ENCODE assay signal across 1 cellular context in genomic region chr12:16238661-16239060, GRCh38.
TF ChIP-seq lines count a peak whose summit lies in the region.

No MANE protein-coding gene starts in this region.

TF ChIP-seq in GM12878, 131 proteins besides CTCF, POLR2A, EP300 and RAD21:
- no peak for TF ChIP-seq SKIL (IDR thresholded peaks at IDR 0.05; ENCODE audit: low read depth, poor library complexity, severe bottlenecking)
- TF ChIP-seq ATF7 (IDR thresholded peaks at IDR 0.05; ENCODE audit: low read depth) = 0 out of 2 replicates have a peak, but pooled peaks have one; percentile 27
- TF ChIP-seq E2F4 (IDR thresholded peaks at IDR 0.05; ENCODE audit: low read depth, low read length) = no peak
- no peak for TF ChIP-seq MTA2 (IDR thresholded peaks at IDR 0.05; ENCODE audit: low read depth)
- no peak for TF ChIP-seq CBX3 (IDR thresholded peaks at IDR 0.05; ENCODE audit: borderline replicate concordance, low read depth)
- TF ChIP-seq RAD51 (IDR thresholded peaks at IDR 0.05) = no peak
- TF ChIP-seq PAX8 (IDR thresholded peaks at IDR 0.05) = no peak
- no peak for TF ChIP-seq NBN (IDR thresholded peaks at IDR 0.05)
- no peak for TF ChIP-seq ESRRA (IDR thresholded peaks at IDR 0.05; ENCODE audit: low read length)
- TF ChIP-seq ATF2 (IDR thresholded peaks at IDR 0.05; ENCODE audit: low read length) = 0 out of 2 replicates have a peak, but pooled peaks have one; percentile 36
- TF ChIP-seq ZBTB33 (IDR thresholded peaks at IDR 0.05) = no peak
- TF ChIP-seq MYC (IDR thresholded peaks at IDR 0.05; ENCODE audit: insufficient read depth, insufficient read length, insufficient replicate concordance, low read length, severe bottlenecking) = no peak
- no peak for TF ChIP-seq ZNF687 (IDR thresholded peaks at IDR 0.05)
- no peak for TF ChIP-seq HDGF (IDR thresholded peaks at IDR 0.05)
- TF ChIP-seq PKNOX1 (IDR thresholded peaks at IDR 0.05) = no peak
- TF ChIP-seq KAT2A (conservative IDR thresholded peaks at IDR 0.05; ENCODE audit: control insufficient read depth, low read depth, low read length) = no peak
- TF ChIP-seq RUNX3 (IDR thresholded peaks at IDR 0.05; ENCODE audit: low read length) = no peak
- TF ChIP-seq EED (IDR thresholded peaks at IDR 0.05; ENCODE audit: low read depth) = no peak
- TF ChIP-seq JUNB (IDR thresholded peaks at IDR 0.05) = peak; percentile 72
